Comparison of ENCODE assay signal across 1 cellular context in the genomic region with DNA sequence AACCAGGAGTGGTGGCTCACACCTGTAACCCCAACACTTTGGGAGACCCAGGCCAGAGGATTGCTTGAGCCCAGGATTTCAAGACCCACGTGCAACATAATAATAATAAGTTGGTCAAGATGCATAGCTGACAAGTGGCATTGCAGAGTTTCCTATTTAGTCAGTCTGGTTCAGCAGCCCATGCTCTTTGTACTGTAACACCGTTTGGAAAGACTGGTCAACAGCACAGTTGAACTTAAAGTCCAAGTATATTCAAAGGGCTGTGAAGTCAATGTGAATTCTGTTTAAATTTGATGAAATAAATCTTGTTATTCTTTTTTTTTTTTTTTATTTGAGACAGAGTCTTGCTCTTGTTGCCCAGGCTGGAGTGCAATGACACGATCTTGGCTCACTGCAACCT.
TF ChIP-seq lines count a peak whose summit lies in the region.

No MANE protein-coding gene starts in this region.

TF ChIP-seq in WTC11, 78 proteins besides CTCF, POLR2A, EP300 and RAD21 (continued from another document):
- TF ChIP-seq, protein P1, sequence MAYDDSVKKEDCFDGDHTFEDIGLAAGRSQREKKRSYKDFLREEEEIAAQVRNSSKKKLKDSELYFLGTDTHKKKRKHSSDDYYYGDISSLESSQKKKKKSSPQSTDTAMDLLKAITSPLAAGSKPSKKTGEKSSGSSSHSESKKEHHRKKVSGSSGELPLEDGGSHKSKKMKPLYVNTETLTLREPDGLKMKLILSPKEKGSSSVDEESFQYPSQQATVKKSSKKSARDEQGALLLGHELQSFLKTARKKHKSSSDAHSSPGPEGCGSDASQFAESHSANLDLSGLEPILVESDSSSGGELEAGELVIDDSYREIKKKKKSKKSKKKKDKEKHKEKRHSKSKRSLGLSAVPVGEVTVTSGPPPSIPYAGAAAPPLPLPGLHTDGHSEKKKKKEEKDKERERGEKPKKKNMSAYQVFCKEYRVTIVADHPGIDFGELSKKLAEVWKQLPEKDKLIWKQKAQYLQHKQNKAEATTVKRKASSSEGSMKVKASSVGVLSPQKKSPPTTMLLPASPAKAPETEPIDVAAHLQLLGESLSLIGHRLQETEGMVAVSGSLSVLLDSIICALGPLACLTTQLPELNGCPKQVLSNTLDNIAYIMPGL (CRISPR knock-in tag; IDR thresholded peaks at IDR 0.05), result no peak
- TF ChIP-seq, protein P2, sequence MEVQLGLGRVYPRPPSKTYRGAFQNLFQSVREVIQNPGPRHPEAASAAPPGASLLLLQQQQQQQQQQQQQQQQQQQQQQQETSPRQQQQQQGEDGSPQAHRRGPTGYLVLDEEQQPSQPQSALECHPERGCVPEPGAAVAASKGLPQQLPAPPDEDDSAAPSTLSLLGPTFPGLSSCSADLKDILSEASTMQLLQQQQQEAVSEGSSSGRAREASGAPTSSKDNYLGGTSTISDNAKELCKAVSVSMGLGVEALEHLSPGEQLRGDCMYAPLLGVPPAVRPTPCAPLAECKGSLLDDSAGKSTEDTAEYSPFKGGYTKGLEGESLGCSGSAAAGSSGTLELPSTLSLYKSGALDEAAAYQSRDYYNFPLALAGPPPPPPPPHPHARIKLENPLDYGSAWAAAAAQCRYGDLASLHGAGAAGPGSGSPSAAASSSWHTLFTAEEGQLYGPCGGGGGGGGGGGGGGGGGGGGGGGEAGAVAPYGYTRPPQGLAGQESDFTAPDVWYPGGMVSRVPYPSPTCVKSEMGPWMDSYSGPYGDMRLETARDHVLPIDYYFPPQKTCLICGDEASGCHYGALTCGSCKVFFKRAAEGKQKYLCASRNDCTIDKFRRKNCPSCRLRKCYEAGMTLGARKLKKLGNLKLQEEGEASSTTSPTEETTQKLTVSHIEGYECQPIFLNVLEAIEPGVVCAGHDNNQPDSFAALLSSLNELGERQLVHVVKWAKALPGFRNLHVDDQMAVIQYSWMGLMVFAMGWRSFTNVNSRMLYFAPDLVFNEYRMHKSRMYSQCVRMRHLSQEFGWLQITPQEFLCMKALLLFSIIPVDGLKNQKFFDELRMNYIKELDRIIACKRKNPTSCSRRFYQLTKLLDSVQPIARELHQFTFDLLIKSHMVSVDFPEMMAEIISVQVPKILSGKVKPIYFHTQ (CRISPR knock-in tag; IDR thresholded peaks at IDR 0.05), result no peak
- TF ChIP-seq, protein P3, sequence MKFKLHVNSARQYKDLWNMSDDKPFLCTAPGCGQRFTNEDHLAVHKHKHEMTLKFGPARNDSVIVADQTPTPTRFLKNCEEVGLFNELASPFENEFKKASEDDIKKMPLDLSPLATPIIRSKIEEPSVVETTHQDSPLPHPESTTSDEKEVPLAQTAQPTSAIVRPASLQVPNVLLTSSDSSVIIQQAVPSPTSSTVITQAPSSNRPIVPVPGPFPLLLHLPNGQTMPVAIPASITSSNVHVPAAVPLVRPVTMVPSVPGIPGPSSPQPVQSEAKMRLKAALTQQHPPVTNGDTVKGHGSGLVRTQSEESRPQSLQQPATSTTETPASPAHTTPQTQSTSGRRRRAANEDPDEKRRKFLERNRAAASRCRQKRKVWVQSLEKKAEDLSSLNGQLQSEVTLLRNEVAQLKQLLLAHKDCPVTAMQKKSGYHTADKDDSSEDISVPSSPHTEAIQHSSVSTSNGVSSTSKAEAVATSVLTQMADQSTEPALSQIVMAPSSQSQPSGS (CRISPR knock-in tag; IDR thresholded peaks at IDR 0.05; ENCODE audit: borderline replicate concordance, low read depth), result no peak
